ENCODE assay signal across 1 cellular context in the genomic region with DNA sequence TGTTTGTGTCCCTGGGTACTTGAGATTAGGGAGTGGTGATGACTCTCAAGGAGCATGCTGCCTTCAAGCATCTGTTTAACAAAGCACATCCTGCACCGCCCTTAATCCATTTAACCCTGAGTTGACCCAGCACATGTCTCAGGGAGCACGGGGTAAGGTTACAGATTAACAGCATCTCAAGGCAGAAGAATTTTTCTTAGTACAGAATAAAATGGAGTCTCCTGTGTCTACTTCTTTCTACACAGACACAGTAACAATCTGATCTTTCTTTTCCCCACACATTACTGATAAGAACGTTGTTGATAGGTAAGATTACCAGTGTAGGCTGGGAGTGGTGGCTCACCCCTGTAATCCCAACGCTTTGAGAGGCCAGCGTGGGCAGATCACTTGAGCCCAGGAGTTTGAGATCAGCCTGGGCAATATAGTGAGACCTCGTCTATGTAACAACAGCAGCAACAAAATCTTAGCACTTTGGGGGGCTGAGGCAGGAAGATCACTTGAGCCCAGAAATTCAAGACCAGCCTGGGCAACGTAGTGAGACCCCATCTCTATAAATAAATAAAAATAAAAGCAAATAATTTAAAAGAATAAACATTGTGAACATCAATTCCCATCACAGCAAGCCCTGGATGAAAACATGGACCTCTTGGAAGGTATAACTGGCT. TPM values are rescaled to one million over a fixed set of nuclear protein-coding genes. Genes with fewer than 3 reads are reported as not detected.
"Had no signal": no experiment of that assay in that cellular context is flagged by ENCODE, and none has a peak within 500 bp of the region (broad histone marks: within the 10 kb centered on the region; RNA-seq: fewer than 3 reads in every experiment).

No MANE protein-coding gene starts in this region.

RNA-seq across cellular contexts. Expression of a gene that starts 14.2 kb away (rescaled TPM):
- total RNA-seq: dermis microvascular lymphatic vessel endothelial cell had no signal
